In the genomic region with DNA sequence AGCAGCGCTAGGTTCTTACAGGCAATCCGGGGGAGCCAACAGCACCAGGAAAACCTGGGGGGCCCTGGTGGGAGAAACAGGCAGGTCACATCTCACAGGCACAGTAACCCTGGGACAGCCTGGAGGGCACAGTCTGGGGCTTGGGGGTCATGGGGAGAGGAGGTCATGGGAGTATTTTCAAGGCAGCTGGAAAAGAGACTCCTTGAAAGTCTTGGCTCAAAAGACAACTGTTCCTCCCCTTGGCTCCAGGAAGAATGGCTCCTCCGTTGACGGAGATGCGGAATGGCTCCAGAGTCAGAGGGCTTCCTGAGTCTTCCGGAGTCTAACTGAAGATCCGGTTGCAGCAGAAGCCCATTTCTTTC, we compare ENCODE assay signal across 10 cellular contexts. TPM values are rescaled to one million over a fixed set of nuclear protein-coding genes. Genes with fewer than 3 reads are reported as not detected.
DNase-seq lines count a peak whose midpoint lies in the region; TF ChIP-seq lines count a peak whose summit lies in the region.
"Had no signal": no experiment of that assay in that cellular context is flagged by ENCODE, and none has a peak within 500 bp of the region (broad histone marks: within the 10 kb centered on the region; RNA-seq: fewer than 3 reads in every experiment).

No MANE protein-coding gene starts in this region.

- no peaks in the 10 kb centered on the region for H4K20me1 ChIP-seq in KMS-11 (ENCODE audit: insufficient read depth)
- no peaks in the 10 kb centered on the region for H4K20me1 ChIP-seq in hepatocyte (ENCODE audit: insufficient read depth, poor library complexity, severe bottlenecking)

- 88% methylated on average over 7 of the region's 7 CpGs for WGBS in hepatocyte (ENCODE audit: low lambda C conversion rate, missing lambda C conversion rate)
- 40 to 64% (median 52%) methylated on average over 7 of the region's 7 CpGs for WGBS in spleen, 5 donors

- H3K27me3 Mint-ChIP-seq in brain = peaks cover 2% of the 10 kb centered on the region

- H3K4me3 ChIP-seq in KMS-11 (IDR thresholded peaks at IDR 0.05; ENCODE audit: insufficient read depth, low read depth, low read length) (no peak overlapping the region), hepatocyte (no peak overlapping the region), spleen (peak overlapping the region in 2 of 8 donors; percentile 11 to 28)

- H3K36me3 Mint-ChIP-seq in brain = no peaks in the 10 kb centered on the region

- no peaks in the 10 kb centered on the region for H3K9me3 ChIP-seq in hepatocyte (ENCODE audit: low read depth)
- H3K9me3 ChIP-seq in spleen = no peaks in the 10 kb centered on the region

- H3K9me3 Mint-ChIP-seq in brain = no peaks in the 10 kb centered on the region

- no peaks in the 10 kb centered on the region for H3K9me2 ChIP-seq in hepatocyte (replicated peaks; ENCODE audit: insufficient read depth)

- peaks cover 97% of the 10 kb centered on the region for H3K4me1 Mint-ChIP-seq in brain

- no peak overlapping the region for H3K9ac ChIP-seq in KMS-11

- H3K27me3 ChIP-seq in KMS-11 (ENCODE audit: insufficient read depth, low read depth) (peaks cover 25% of the 10 kb centered on the region; the same call in 1 of the 2 replicates), hepatocyte (no peaks in the 10 kb centered on the region), spleen (replicated peaks in 1 of 7) (peaks cover 0 to 34% (median 5%) of the 10 kb centered on the region in 7 donors)

- H3K4me2 ChIP-seq in KMS-11 (peak overlapping the region; percentile 69; the same call in 1 of the 2 replicates), hepatocyte (peak overlapping the region; percentile 68)

- H3K79me2 ChIP-seq in KMS-11 (ENCODE audit: insufficient read depth, low read depth) (no peaks in the 10 kb centered on the region), hepatocyte (no peaks in the 10 kb centered on the region)

- H3K4me3 Mint-ChIP-seq in brain = peak overlapping the region in 2 of 5 experiments; percentile 68 to 70

- intact Hi-C loops in spleen (cut with DNase I; ENCODE audit: low total_unique reads) = no loop called here

- H3K27ac ChIP-seq in KMS-11 (no peak overlapping the region), hepatocyte (peak overlapping the region; percentile 64), spleen (peak overlapping the region in 6 of 8 donors; percentile 32 to 67 (median 61))

- H3K36me3 ChIP-seq in KMS-11 (ENCODE audit: insufficient read depth) (no peaks in the 10 kb centered on the region), hepatocyte (replicated peaks; ENCODE audit: insufficient read depth, low read depth) (no peaks in the 10 kb centered on the region), spleen (no peaks in the 10 kb centered on the region)

- peak overlapping the region; percentile 65; the same call in 1 of the 2 replicates for H2AFZ ChIP-seq in KMS-11 (ENCODE audit: low read depth)
- H2AFZ ChIP-seq in hepatocyte = no peak overlapping the region

- TF ChIP-seq POLR2A in spleen (IDR thresholded peaks at IDR 0.05) = no peak

- TF ChIP-seq CTCF in KMS-11 (conservative IDR thresholded peaks at IDR 0.05; ENCODE audit: low read depth, low read length) (no peak), brain (conservative IDR thresholded peaks at IDR 0.05) (no peak), hepatocyte (IDR thresholded peaks at IDR 0.05; ENCODE audit: poor library complexity) (no peak), spleen (IDR thresholded peaks at IDR 0.05 in 8 of 11, conservative IDR thresholded peaks at IDR 0.05 in 3 of 11) (no peak), GM20000 (IDR thresholded peaks at IDR 0.05; ENCODE audit: extremely low read depth, missing control alignments) (no peak)

- H3K4me1 ChIP-seq in KMS-11 (ENCODE audit: low read depth, poor library complexity, severe bottlenecking) = peaks cover 10% of the 10 kb centered on the region
- H3K4me1 ChIP-seq in hepatocyte (ENCODE audit: insufficient read depth) = peaks cover 28% of the 10 kb centered on the region
- H3K4me1 ChIP-seq in spleen = peaks cover 10 to 38% (median 24%) of the 10 kb centered on the region in 6 donors

- H3K27ac Mint-ChIP-seq in brain = peak overlapping the region; percentile 89 to 97 (median 92)

- DNase-seq in hepatocyte (ENCODE audit: low spot score) (no peak), spleen (no peak), SW 1271 (lab: John Stamatoyannopoulos, UW) (no peak), GM20000 (ENCODE audit: low spot score) (no peak), NCI-H748 (lab: John Stamatoyannopoulos, UW; ENCODE audit: unreplicated experiment) (no peak)
- DNase-seq in stimulated activated CD4-positive, alpha-beta T cell treated with anti-CD3 and anti-CD28 coated beads, Interleukin-12 subunit alpha, Interleukin-12 subunit beta, amount 100 ng/mL, for 4 hours = no peak
- DNase-seq: DND-41, NCI-H146 had no signal

RNA-seq across cellular contexts. Expression of gene PEF1, which starts 25.9 kb away (rescaled TPM):
- 142 TPM for polyA plus RNA-seq in brain (ENCODE audit: insufficient read depth, low read depth, low replicate concordance)
- total RNA-seq in hepatocyte = 70.7 and 85.9 TPM in 2 replicates
- 85.5 and 89.0 TPM in 2 replicates for polyA plus RNA-seq in hepatocyte
- total RNA-seq in spleen = 10 to 100 TPM; 48.2 to 73.4 (median 54.5) TPM
- 10 to 100 TPM; 46.5 to 70.4 (median 60.8) TPM for polyA plus RNA-seq in spleen

RNA-seq across cellular contexts. Expression of gene COL16A1, which starts 33.3 kb away (rescaled TPM):
- polyA plus RNA-seq in brain (ENCODE audit: insufficient read depth, low read depth, low replicate concordance) (4.9 TPM), hepatocyte (90.2 and 116 TPM in 2 replicates), spleen (10 to 100 TPM in 2 of 3 donors, 1 to 10 TPM in 1; 9.5 to 25.6 (median 14.4) TPM)
- total RNA-seq in hepatocyte (95.1 and 127 TPM in 2 replicates), spleen (10 to 100 TPM in 5 of 7 donors, 1 to 10 TPM in 2; 4.7 to 22.0 (median 12.4) TPM)

RNA-seq across cellular contexts. Expression of gene HCRTR1, which starts 53.1 kb away (rescaled TPM):
- polyA plus RNA-seq in brain (ENCODE audit: insufficient read depth, low read depth, low replicate concordance) = not detected
- 0.28 TPM in 1 of 2 replicates, not detected in the other for total RNA-seq in hepatocyte
- polyA plus RNA-seq in hepatocyte = 0.68 TPM in 1 of 2 replicates, not detected in the other
- not detected for total RNA-seq in spleen
- polyA plus RNA-seq in spleen = under 1 TPM in 1 of 3 donors, not detected in 2; 0.06 TPM
